Comparison of ENCODE assay signal across 20 cellular contexts in the genomic region with DNA sequence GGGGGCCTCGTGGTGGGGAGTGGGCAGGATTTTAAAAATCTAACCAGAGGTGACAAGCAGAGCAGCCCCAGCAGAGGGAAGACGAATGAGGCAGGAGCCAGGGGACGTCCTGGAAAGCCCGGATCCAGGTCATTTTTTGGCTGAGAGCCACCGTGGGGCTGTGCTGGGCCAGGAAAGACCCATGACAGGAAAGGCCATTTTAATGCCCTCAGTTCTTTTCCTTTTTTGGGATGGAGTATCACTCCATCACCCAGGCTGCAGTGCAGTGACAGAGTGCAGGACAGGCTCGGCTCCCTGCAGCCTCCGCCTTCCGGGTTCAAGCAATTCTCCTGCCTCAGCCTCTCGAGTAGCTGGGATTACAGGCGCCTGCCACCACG. TPM values are rescaled to one million over a fixed set of nuclear protein-coding genes. Genes with fewer than 3 reads are reported as not detected.
DNase-seq lines count a peak whose midpoint lies in the region; ATAC-seq and TF ChIP-seq lines count a peak whose summit lies in the region.
"Had no signal": no experiment of that assay in that cellular context is flagged by ENCODE, and none has a peak within 500 bp of the region (broad histone marks: within the 10 kb centered on the region; RNA-seq: fewer than 3 reads in every experiment).

No MANE protein-coding gene starts in this region.

- no peak for ATAC-seq in HG03469 (IDR thresholded peaks at IDR 0.05; ENCODE audit: unreplicated experiment)
- no peak for ATAC-seq in HG02852 (IDR thresholded peaks at IDR 0.05; ENCODE audit: unreplicated experiment)
- ATAC-seq in GM21526 (IDR thresholded peaks at IDR 0.05; ENCODE audit: low FRiP score, unreplicated experiment), result no peak
- ATAC-seq: naive thymus-derived CD4-positive, alpha-beta T cell had no signal

- no peak overlapping the region for H3K9ac ChIP-seq in mesenchymal stem cell (ENCODE audit: low read length)
- H3K9ac ChIP-seq in stomach smooth muscle (ENCODE audit: low read length in 2 of 2), result no peak overlapping the region

- H2BK5ac ChIP-seq in mesenchymal stem cell (ENCODE audit: low read depth, low read length, poor library complexity, severe bottlenecking), result no peak overlapping the region

- no peak overlapping the region for H3K14ac ChIP-seq in mesenchymal stem cell (ENCODE audit: low read length in 2 of 2)

- H2BK15ac ChIP-seq in mesenchymal stem cell (ENCODE audit: low read depth, poor library complexity, severe bottlenecking), result no peak overlapping the region

- no peak overlapping the region for H3K4me3 ChIP-seq in WERI-Rb-1 (ENCODE audit: low read depth, low read length)
- H3K4me3 ChIP-seq in mesenchymal stem cell (ENCODE audit: insufficient read depth in 1 of 2, low read depth in 1 of 2, low read length in 2 of 2), result no peak overlapping the region
- no peak overlapping the region for H3K4me3 ChIP-seq in stomach smooth muscle (ENCODE audit: low read length in 2 of 2)
- H3K4me3 ChIP-seq: ovary, tibial nerve had no signal

- peak overlapping the region in 1 of 2 experiments; percentile 72 for H2BK12ac ChIP-seq in mesenchymal stem cell (ENCODE audit: low read length in 2 of 2)

- H4K91ac ChIP-seq in mesenchymal stem cell (ENCODE audit: low read length), result no peak overlapping the region

- peak overlapping the region; percentile 38 for H4K8ac ChIP-seq in mesenchymal stem cell (ENCODE audit: low read length)

- no peak overlapping the region for H3K4me2 ChIP-seq in mesenchymal stem cell (ENCODE audit: low read length, poor library complexity, severe bottlenecking)

- no peaks in the 10 kb centered on the region for H3K79me1 ChIP-seq in mesenchymal stem cell (replicated peaks; ENCODE audit: low read length, poor library complexity, severe bottlenecking)

- no peak overlapping the region for H2BK120ac ChIP-seq in mesenchymal stem cell (ENCODE audit: low read depth, low read length)

- DNase-seq in WERI-Rb-1, result no peak
- DNase-seq in dermis blood vessel endothelial cell, result peak; percentile 29
- DNase-seq in mesenchymal stem cell, result no peak
- no peak for DNase-seq in activated CD8-positive, alpha-beta memory T cell treated with anti-CD3 and anti-CD28 coated beads, Interleukin-2, amount 50 U/mL, for 4 hours
- DNase-seq: activated naive CD4-positive, alpha-beta T cell treated with Interleukin-2 at 50 U/mL for 16 hours; amniotic stem cell; caudate nucleus; HFFc6; naive thymus-derived CD4-positive, alpha-beta T cell; NCI-H2171; ovary; stimulated activated naive CD4-positive, alpha-beta T cell treated with Interleukin-2 at 50 U/mL for 16 hours had no signal

- no peak overlapping the region for H3K23ac ChIP-seq in mesenchymal stem cell (ENCODE audit: low read length in 2 of 2)

- 70% methylated on average over 11 of the region's 11 CpGs for WGBS in mesenchymal stem cell

- H3K4ac ChIP-seq in mesenchymal stem cell (ENCODE audit: low read depth in 1 of 2, low read length in 2 of 2), result no peak overlapping the region

- no peak overlapping the region for H2AFZ ChIP-seq in mesenchymal stem cell (ENCODE audit: low read depth, low read length)

- H3K9me3 ChIP-seq in WERI-Rb-1 (ENCODE audit: severe bottlenecking) (no peaks in the 10 kb centered on the region), mesenchymal stem cell (ENCODE audit: control insufficient read depth, low read length) (no peaks in the 10 kb centered on the region), stomach smooth muscle (ENCODE audit: control insufficient read depth in 2 of 2, low read length in 2 of 2) (no peaks in the 10 kb centered on the region)
- H3K9me3 ChIP-seq: ovary, tibial nerve had no signal

- TF ChIP-seq CTCF in WERI-Rb-1 (IDR thresholded peaks at IDR 0.05; ENCODE audit: low read depth, low read length), result no peak

- H3K36me3 ChIP-seq in WERI-Rb-1 (no peaks in the 10 kb centered on the region), mesenchymal stem cell (ENCODE audit: control insufficient read depth in 1 of 2, insufficient read depth in 2 of 2, low read depth in 1 of 2, low read length in 2 of 2) (no peaks in the 10 kb centered on the region), stomach smooth muscle (ENCODE audit: control insufficient read depth in 2 of 2, insufficient read depth in 2 of 2, low read length in 2 of 2) (no peaks in the 10 kb centered on the region)
- H3K36me3 ChIP-seq: ovary, tibial nerve had no signal

- H3K27me3 ChIP-seq in WERI-Rb-1 (ENCODE audit: insufficient read depth, low read depth, severe bottlenecking) (no peaks in the 10 kb centered on the region), mesenchymal stem cell (ENCODE audit: control insufficient read depth in 1 of 2, insufficient read depth in 1 of 2, low read length in 2 of 2) (peaks cover 13 to 14% of the 10 kb centered on the region in 2 experiments), stomach smooth muscle (ENCODE audit: control insufficient read depth in 1 of 2, insufficient read depth in 2 of 2, low read length in 2 of 2) (no peaks in the 10 kb centered on the region)
- H3K27me3 ChIP-seq: ovary, tibial nerve had no signal

- no peak overlapping the region for H2AK5ac ChIP-seq in mesenchymal stem cell (ENCODE audit: low read length, severe bottlenecking)

- H3K27ac ChIP-seq in WERI-Rb-1 (peak overlapping the region; percentile 67), mesenchymal stem cell (ENCODE audit: low read length, poor library complexity, severe bottlenecking) (no peak overlapping the region), stomach smooth muscle (ENCODE audit: low read length) (peak overlapping the region; percentile 46)
- H3K27ac ChIP-seq: ovary, tibial nerve had no signal

- H3K18ac ChIP-seq in mesenchymal stem cell (ENCODE audit: low read depth in 1 of 2, low read length in 2 of 2), result no peak overlapping the region

- H3K4me1 ChIP-seq in mesenchymal stem cell (ENCODE audit: control insufficient read depth, insufficient read depth, low read depth, low read length), result peaks cover 7% of the 10 kb centered on the region
- peaks cover 19% of the 10 kb centered on the region for H3K4me1 ChIP-seq in stomach smooth muscle (ENCODE audit: control insufficient read depth, insufficient read depth, low read length)

RNA-seq across cellular contexts. Expression of a gene that starts 30.5 kb away (rescaled TPM):
- 0.34 and 0.51 TPM in 2 replicates for total RNA-seq in dermis blood vessel endothelial cell
- 0.03 TPM for polyA plus RNA-seq in mesenchymal stem cell (2013, experiment 1 of 2)
- not detected for polyA plus RNA-seq in mesenchymal stem cell (2013, experiment 2 of 2)
- total RNA-seq: HFFc6; LHCN-M2; naive thymus-derived CD4-positive, alpha-beta T cell; T-helper 2 cell treated with Interferon-gamma antibody and Interleukin-4, amounts not matched to agents 100 ng/mL and 5 ng/mL, for 36 hours had no signal
- polyA plus RNA-seq: CD14-positive monocyte; naive thymus-derived CD4-positive, alpha-beta T cell had no signal
